Comparison of ENCODE assay signal across 1 cellular context in genomic region chr9:106964822-106965525, GRCh38.
TF ChIP-seq lines count a peak whose summit lies in the region.

No MANE protein-coding gene starts in this region.

TF ChIP-seq in GM12878, 131 proteins besides CTCF, POLR2A, EP300 and RAD21:
- TF ChIP-seq BCLAF1 (IDR thresholded peaks at IDR 0.05): no peak
- no peak for TF ChIP-seq BACH1 (IDR thresholded peaks at IDR 0.05; ENCODE audit: borderline replicate concordance)
- no peak for TF ChIP-seq ZNF592 (IDR thresholded peaks at IDR 0.05)
